ENCODE assay signal across 21 cellular contexts in genomic region chr3:138450704-138451424, GRCh38. TPM values are rescaled to one million over a fixed set of nuclear protein-coding genes. Genes with fewer than 3 reads are reported as not detected.
A peak's percentile ranks its signal among the peaks of the same experiment; 100 is the strongest.
DNase-seq lines count a peak whose midpoint lies in the region; ATAC-seq and TF ChIP-seq lines count a peak whose summit lies in the region.
"Had no signal": no experiment of that assay in that cellular context is flagged by ENCODE, and none has a peak within 500 bp of the region (broad histone marks: within the 10 kb centered on the region; RNA-seq: fewer than 3 reads in every experiment).

No MANE protein-coding gene starts in this region.

- H3K9ac ChIP-seq in iPS-15b (ENCODE audit: low read depth, low read length), result peak overlapping the region; percentile 47

- DNase-seq in NCI-H82 (lab: John Stamatoyannopoulos, UW), result peak; percentile 34
- DNase-seq in NCI-H82 treated with DMSO at 0.1 percent for 48 hours (lab: John Stamatoyannopoulos, UW; ENCODE audit: unreplicated experiment), result no peak
- no peak for DNase-seq in HFFc6
- peak; percentile 36 to 55 for DNase-seq in suprapubic skin (ENCODE audit: low spot score in 2 of 2)
- no peak for DNase-seq in activated CD8-positive, alpha-beta memory T cell treated with anti-CD3 and anti-CD28 coated beads for 24 hours
- DNase-seq in CD8-positive, alpha-beta T cell, result no peak
- no peak for DNase-seq in prostate gland (ENCODE audit: low spot score)
- DNase-seq: 8988T; CD4-positive, CD25-positive, alpha-beta regulatory T cell; DMS53; GOT3; IMR-90; NCI-H1436; NCI-H1930; NCI-H226; NCI-H526 had no signal

- no peak overlapping the region for H3K4me3 Mint-ChIP-seq in HFFc6
- H3K4me3 Mint-ChIP-seq in CD8-positive, alpha-beta T cell, result no peak overlapping the region
- H3K4me3 Mint-ChIP-seq: CD4-positive, CD25-positive, alpha-beta regulatory T cell had no signal

- H3K36me3 ChIP-seq in iPS-15b (ENCODE audit: control insufficient read depth, insufficient read depth, low read length) (no peaks in the 10 kb centered on the region), suprapubic skin (no peaks in the 10 kb centered on the region), prostate gland (no peaks in the 10 kb centered on the region)
- no peaks in the 10 kb centered on the region for H3K36me3 ChIP-seq in CD8-positive, alpha-beta T cell (ENCODE audit: insufficient read depth, low read length)
- H3K36me3 ChIP-seq: Peyer's patch, SJSA1 had no signal

- TF ChIP-seq POLR2A in suprapubic skin (IDR thresholded peaks at IDR 0.05), result no peak
- no peak for TF ChIP-seq POLR2A in prostate gland (IDR thresholded peaks at IDR 0.05)

- H3K4me3 ChIP-seq in iPS-15b (ENCODE audit: low read depth, low read length) (no peak overlapping the region), suprapubic skin (no peak overlapping the region), prostate gland (no peak overlapping the region)
- H3K4me3 ChIP-seq in CD8-positive, alpha-beta T cell (ENCODE audit: low read depth, low read length), result no peak overlapping the region
- H3K4me3 ChIP-seq: Peyer's patch, SJSA1 had no signal

- no peaks in the 10 kb centered on the region for H3K27me3 ChIP-seq in iPS-15b (ENCODE audit: control insufficient read depth, insufficient read depth, low read length)
- H3K27me3 ChIP-seq in suprapubic skin, result no peaks in the 10 kb centered on the region
- no peaks in the 10 kb centered on the region for H3K27me3 ChIP-seq in CD8-positive, alpha-beta T cell (ENCODE audit: insufficient read depth, low read length)
- H3K27me3 ChIP-seq in prostate gland (replicated peaks; ENCODE audit: insufficient read depth), result no peaks in the 10 kb centered on the region
- H3K27me3 ChIP-seq: Peyer's patch, SJSA1 had no signal

- CTCF ChIA-PET in CD8-positive, alpha-beta T cell (lab: Charles Lee), result no interaction called here

- H3K9me3 ChIP-seq in iPS-15b (ENCODE audit: control insufficient read depth, insufficient read depth, low read length), result no peaks in the 10 kb centered on the region
- H3K9me3 ChIP-seq in suprapubic skin, result no peaks in the 10 kb centered on the region
- no peaks in the 10 kb centered on the region for H3K9me3 ChIP-seq in CD8-positive, alpha-beta T cell (ENCODE audit: low read length)
- no peaks in the 10 kb centered on the region for H3K9me3 ChIP-seq in prostate gland
- H3K9me3 ChIP-seq: Caco-2, Peyer's patch, SJSA1 had no signal

- no peaks in the 10 kb centered on the region for H3K4me1 ChIP-seq in iPS-15b (ENCODE audit: control insufficient read depth, insufficient read depth, low read length)
- peaks cover 9% of the 10 kb centered on the region for H3K4me1 ChIP-seq in suprapubic skin
- H3K4me1 ChIP-seq in CD8-positive, alpha-beta T cell (ENCODE audit: insufficient read depth, low read length), result no peaks in the 10 kb centered on the region
- H3K4me1 ChIP-seq in prostate gland (replicated peaks), result no peaks in the 10 kb centered on the region
- H3K4me1 ChIP-seq: Peyer's patch, SJSA1 had no signal

- POLR2A ChIA-PET in CD8-positive, alpha-beta T cell (lab: Charles Lee), result no interaction called here

- H3K9me3 Mint-ChIP-seq in HFFc6, result no peaks in the 10 kb centered on the region
- no peaks in the 10 kb centered on the region for H3K9me3 Mint-ChIP-seq in CD8-positive, alpha-beta T cell
- H3K9me3 Mint-ChIP-seq: CD4-positive, CD25-positive, alpha-beta regulatory T cell had no signal

- H3K4me1 Mint-ChIP-seq in HFFc6 (ENCODE audit: low read depth), result peaks cover 8% of the 10 kb centered on the region
- H3K4me1 Mint-ChIP-seq in CD8-positive, alpha-beta T cell (ENCODE audit: low read depth), result no peaks in the 10 kb centered on the region

- no peak for TF ChIP-seq EP300 in suprapubic skin (IDR thresholded peaks at IDR 0.05)

- intact Hi-C loops in CD8-positive, alpha-beta T cell (cut with DNase I, micrococcal nuclease), result no loop called here
- intact Hi-C loops in prostate gland (cut with DNase I), result no loop called here

- H3K36me3 Mint-ChIP-seq in HFFc6 (ENCODE audit: low read depth), result no peaks in the 10 kb centered on the region
- no peaks in the 10 kb centered on the region for H3K36me3 Mint-ChIP-seq in CD8-positive, alpha-beta T cell
- H3K36me3 Mint-ChIP-seq: CD4-positive, CD25-positive, alpha-beta regulatory T cell had no signal

- H3K27ac Mint-ChIP-seq in HFFc6, result no peak overlapping the region
- no peak overlapping the region for H3K27ac Mint-ChIP-seq in CD8-positive, alpha-beta T cell
- H3K27ac Mint-ChIP-seq: CD4-positive, CD25-positive, alpha-beta regulatory T cell had no signal

- H3K27ac ChIP-seq in suprapubic skin (no peak overlapping the region), prostate gland (no peak overlapping the region)
- no peak overlapping the region for H3K27ac ChIP-seq in CD8-positive, alpha-beta T cell (ENCODE audit: low read depth, low read length)
- H3K27ac ChIP-seq: Peyer's patch, SJSA1 had no signal

- ATAC-seq in CD8-positive, alpha-beta T cell, result no peak

- TF ChIP-seq CTCF in HFFc6 (IDR thresholded peaks at IDR 0.05) (0 out of 2 replicates have a peak, but pooled peaks have one; percentile 7), suprapubic skin (IDR thresholded peaks at IDR 0.05) (no peak), prostate gland (IDR thresholded peaks at IDR 0.05) (no peak)
- TF ChIP-seq CTCF in CD8-positive, alpha-beta T cell (IDR thresholded peaks at IDR 0.05), result no peak

- WGBS in suprapubic skin, result 44% methylated on average over 5 of the region's 6 CpGs
- WGBS in prostate gland, result 79% methylated on average over 6 of the region's 6 CpGs

- H3K27me3 Mint-ChIP-seq in HFFc6 (ENCODE audit: insufficient read depth), result peaks cover 18% of the 10 kb centered on the region
- peaks cover 3% of the 10 kb centered on the region for H3K27me3 Mint-ChIP-seq in CD8-positive, alpha-beta T cell (ENCODE audit: low read depth)

RNA-seq across cellular contexts. Expression of gene ESYT3, which starts 16.4 kb away (rescaled TPM):
- total RNA-seq in HFFc6 (2021; fragmentation: NEBNext Ultra II Directional; extraction: Animal tissue kit (Norgen Biotek cat#: 25700)), result under 1 TPM in 2 of 6 experiments, not detected in 4; 0.05 to 0.09 TPM
- total RNA-seq in suprapubic skin (10 to 100 TPM; 28.9 to 39.0 (median 33.5) TPM), prostate gland (1 to 10 TPM; 1.1 to 3.2 TPM)
- total RNA-seq in CD8-positive, alpha-beta T cell, result not detected
- total RNA-seq: CD4-positive, CD25-positive, alpha-beta regulatory T cell; HT-29 had no signal

Comparison
In these comparisons a context has a peak if more than half of its experiments do, and no peak if none do; other contexts are left out.
1. DNase-seq: peak in NCI-H82 (single experiment) and suprapubic skin (2 of 2); none in NCI-H82 treated with DMSO at 0.1 percent for 48 hours (single experiment), HFFc6 (single experiment), activated CD8-positive, alpha-beta memory T cell treated with anti-CD3 and anti-CD28 coated beads for 24 hours (single experiment), CD8-positive, alpha-beta T cell (0 of 7) and prostate gland (single experiment).
2. RNA of gene ESYT3, which starts 16.4 kb away (total RNA-seq): 28.9 to 39.0 TPM in suprapubic skin; 1.1 to 3.2 TPM in prostate gland, 0.05 to 0.09 TPM in HFFc6 and not detected in CD8-positive, alpha-beta T cell; every median in the first group is over 4 times any median in the second.